ENCODE assay signal across 8 cellular contexts in genomic region chrX:24054182-24055042, GRCh38. TPM values are rescaled to one million over a fixed set of nuclear protein-coding genes. Genes with fewer than 3 reads are reported as not detected.
DNase-seq lines count a peak whose midpoint lies in the region; ATAC-seq and TF ChIP-seq lines count a peak whose summit lies in the region.

EIF2S3 (plus strand) TSS chrX:24054956; CDS start chrX:24054969, 13 bp downstream.

- peak; percentile 74 for ATAC-seq in HG03457 (IDR thresholded peaks at IDR 0.05; ENCODE audit: unreplicated experiment)
- peak; percentile 89 for ATAC-seq in activated CD4-positive, alpha-beta T cell treated with anti-CD3 and anti-CD28 coated beads for 36 hours

- no peaks in the 10 kb centered on the region for H3K9me3 Mint-ChIP-seq in activated CD4-positive, alpha-beta T cell treated with anti-CD3 and anti-CD28 coated beads for 36 hours (ENCODE audit: low read depth)

- no peak within 1 kb of the TSS for H3K4me3 ChIP-seq in BE2C (ENCODE audit: low read depth, low read length)

- H3K4me1 Mint-ChIP-seq in activated CD4-positive, alpha-beta T cell treated with anti-CD3 and anti-CD28 coated beads for 36 hours = peaks cover 7% of the 10 kb centered on the region

- intact Hi-C loops in activated CD4-positive, alpha-beta T cell treated with anti-CD3 and anti-CD28 coated beads for 36 hours (cut with DNase I, micrococcal nuclease) = loop anchor here (1.0 to 5.0 kb wide), 11 partner anchors 26 to 392 kb away; partner anchors contain the start of genes CXorf58 (in 2 of the 2), SAT1 (in 2 of the 2), ACOT9 (in 1 of the 2) and PRDX4 (in 1 of the 2)

- H3K4me3 Mint-ChIP-seq in activated CD4-positive, alpha-beta T cell treated with anti-CD3 and anti-CD28 coated beads for 36 hours = no peak within 1 kb of the TSS

- H3K27ac Mint-ChIP-seq in activated CD4-positive, alpha-beta T cell treated with anti-CD3 and anti-CD28 coated beads for 36 hours = no peak within 1 kb of the TSS

- POLR2A ChIA-PET in activated CD4-positive, alpha-beta T cell treated with anti-CD3 and anti-CD28 coated beads for 36 hours (lab: Charles Lee) = interaction anchor here (0.6 to 2.8 kb wide), 12 partner anchors 11 to 273 kb away, joined by 3 to 31 read pairs (median 4); partner anchors contain the start of genes KLHL15 and SAT1

- TF ChIP-seq CTCF in BE2C (IDR thresholded peaks at IDR 0.05; ENCODE audit: low read depth, low read length) = peak; percentile 68

- peak within 1 kb of the TSS; percentile 97 for H3K27ac ChIP-seq in cingulate gyrus (ENCODE audit: low read depth, low read length)

- H3K4me1 ChIP-seq in BE2C = no peaks in the 10 kb centered on the region

- no peaks in the 10 kb centered on the region for H3K27me3 ChIP-seq in BE2C

- peaks cover 17% of the 10 kb centered on the region for H3K36me3 ChIP-seq in BE2C

- H3K27me3 Mint-ChIP-seq in activated CD4-positive, alpha-beta T cell treated with anti-CD3 and anti-CD28 coated beads for 36 hours = no peaks in the 10 kb centered on the region

- CTCF ChIA-PET in activated CD4-positive, alpha-beta T cell treated with anti-CD3 and anti-CD28 coated beads for 36 hours (lab: Charles Lee) = interaction anchor here (0.6 to 2.8 kb wide), 23 partner anchors 12 to 363 kb away, joined by 3 to 32 read pairs (median 3); partner anchors contain the start of genes APOO, CXorf58, KLHL15 and SAT1

- H3K36me3 Mint-ChIP-seq in activated CD4-positive, alpha-beta T cell treated with anti-CD3 and anti-CD28 coated beads for 36 hours (ENCODE audit: low read depth) = peaks cover 13% of the 10 kb centered on the region

- DNase-seq in BE2C (peak; percentile 85), GM19240 (ENCODE audit: insufficient read length, low spot score) (peak; percentile 58), NCI-H524 treated with DMSO at 0.1 percent for 48 hours (lab: John Stamatoyannopoulos, UW) (peak; percentile 86), kidney tubule cell (ENCODE audit: low spot score) (peak; percentile 96)
- peak; percentile 89 for DNase-seq in activated CD4-positive, alpha-beta T cell treated with anti-CD3 and anti-CD28 coated beads for 36 hours
- DNase-seq in stimulated activated CD4-positive, alpha-beta T cell treated with anti-CD3 and anti-CD28 coated beads, Interleukin-1b, Interleukin-23, amount 100 ng/mL, for 24 hours (ENCODE audit: low read depth in 4 of 4, low spot score in 1 of 4) = peak; percentile 46 to 71 (median 66)

- no peaks in the 10 kb centered on the region for H3K9me3 ChIP-seq in BE2C

RNA-seq across cellular contexts. Expression of gene EIF2S3, which starts in this region (rescaled TPM):
- polyA plus RNA-seq in BE2C (2012; ENCODE audit: insufficient read depth, insufficient read length, low read depth) = 121 TPM
- 100 to 1,000 TPM; 316 to 336 TPM for total RNA-seq in activated CD4-positive, alpha-beta T cell treated with anti-CD3 and anti-CD28 coated beads for 36 hours
